ENCODE assay signal across 13 cellular contexts in the genomic region with DNA sequence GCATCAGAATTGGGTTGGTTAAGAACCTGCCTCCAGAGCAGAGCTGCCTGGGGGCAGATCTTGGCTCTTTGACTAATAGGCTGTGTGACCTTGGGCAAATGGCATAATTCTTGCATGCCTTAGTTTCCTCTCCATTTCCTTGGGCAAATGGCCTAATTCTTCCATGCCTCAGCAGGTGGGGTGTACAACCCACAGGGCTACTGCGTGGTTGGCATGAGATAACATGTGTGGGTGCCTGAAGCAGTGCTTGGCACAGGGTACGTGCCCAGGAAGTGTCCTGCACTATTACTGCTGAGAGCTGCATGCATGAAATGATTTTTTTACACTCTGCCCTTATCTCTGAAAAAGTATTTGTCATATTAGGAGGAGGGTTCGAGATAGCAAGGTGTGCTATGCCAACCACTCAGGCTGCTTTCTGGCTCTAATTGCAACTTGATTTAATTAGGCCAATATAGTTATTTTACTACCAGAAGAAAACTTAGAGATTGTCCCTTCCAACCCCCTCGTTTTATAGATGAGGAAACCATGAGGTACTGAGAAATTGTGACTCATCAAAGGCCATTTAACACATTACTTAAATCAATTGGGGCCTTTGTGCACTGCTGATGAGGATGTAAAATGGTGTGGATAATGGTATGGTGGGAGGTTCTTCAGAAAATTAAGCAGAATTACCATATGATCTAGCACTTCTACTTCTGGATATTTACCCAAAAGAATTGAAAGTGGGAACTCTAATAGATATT.
DNase-seq lines count a peak whose midpoint lies in the region; ATAC-seq and TF ChIP-seq lines count a peak whose summit lies in the region.
"Had no signal": no experiment of that assay in that cellular context is flagged by ENCODE, and none has a peak within 500 bp of the region (broad histone marks: within the 10 kb centered on the region; RNA-seq: fewer than 3 reads in every experiment).

No MANE protein-coding gene starts in this region.

- POLR2A ChIA-PET in CD4-positive, alpha-beta T cell (lab: Charles Lee): no interaction called here

- no peak overlapping the region for H3K4me3 ChIP-seq in mucosa of descending colon
- no peak overlapping the region for H3K4me3 ChIP-seq in MG63
- H3K4me3 ChIP-seq: BLaER1 treated with 17β-estradiol and CSF1 and Interleukin-3, amounts not matched to agents 10 nM and 100 nM; hepatocyte; psoas muscle had no signal

- H3K27me3 Mint-ChIP-seq in CD4-positive, alpha-beta T cell: no peaks in the 10 kb centered on the region
- H3K27me3 Mint-ChIP-seq in activated naive CD8-positive, alpha-beta T cell treated with anti-CD3 and anti-CD28 coated beads for 36 hours: no peaks in the 10 kb centered on the region

- H3K27me3 ChIP-seq in CD4-positive, alpha-beta T cell (ENCODE audit: control insufficient read depth, insufficient read depth, low read length): no peaks in the 10 kb centered on the region
- no peaks in the 10 kb centered on the region for H3K27me3 ChIP-seq in MG63
- H3K27me3 ChIP-seq: BLaER1 treated with 17β-estradiol and CSF1 and Interleukin-3, amounts not matched to agents 10 nM and 100 nM; hepatocyte had no signal

- H3K27ac ChIP-seq in CD4-positive, alpha-beta T cell (ENCODE audit: low read depth, low read length): no peak overlapping the region
- H3K27ac ChIP-seq: BLaER1 treated with 17β-estradiol and CSF1 and Interleukin-3, amounts not matched to agents 10 nM and 100 nM; hepatocyte; psoas muscle had no signal

- no peaks in the 10 kb centered on the region for H3K9me3 ChIP-seq in CD4-positive, alpha-beta T cell (ENCODE audit: control insufficient read depth, low read length)
- no peaks in the 10 kb centered on the region for H3K9me3 ChIP-seq in mucosa of descending colon
- no peaks in the 10 kb centered on the region for H3K9me3 ChIP-seq in MG63
- H3K9me3 ChIP-seq: psoas muscle had no signal

- H3K4me3 Mint-ChIP-seq in CD4-positive, alpha-beta T cell: no peak overlapping the region
- H3K4me3 Mint-ChIP-seq in activated naive CD8-positive, alpha-beta T cell treated with anti-CD3 and anti-CD28 coated beads for 36 hours: no peak overlapping the region

- ATAC-seq in CD4-positive, alpha-beta T cell (ENCODE audit: poor library complexity): no peak
- peak; percentile 59 for ATAC-seq in mucosa of descending colon
- ATAC-seq: psoas muscle had no signal

- peaks cover 97% of the 10 kb centered on the region for H3K36me3 Mint-ChIP-seq in CD4-positive, alpha-beta T cell (ENCODE audit: low read depth)
- H3K36me3 Mint-ChIP-seq in activated naive CD8-positive, alpha-beta T cell treated with anti-CD3 and anti-CD28 coated beads for 36 hours: peaks cover 84% of the 10 kb centered on the region

- TF ChIP-seq CTCF in CD4-positive, alpha-beta T cell (IDR thresholded peaks at IDR 0.05): no peak
- no peak for TF ChIP-seq CTCF in mucosa of descending colon (IDR thresholded peaks at IDR 0.05)

- intact Hi-C loops in CD4-positive, alpha-beta T cell (cut with DNase I, micrococcal nuclease): no loop called here
- intact Hi-C loops in mucosa of descending colon (cut with DNase I, micrococcal nuclease): no loop called here

- no peaks in the 10 kb centered on the region for H3K9me3 Mint-ChIP-seq in CD4-positive, alpha-beta T cell
- H3K9me3 Mint-ChIP-seq in activated naive CD8-positive, alpha-beta T cell treated with anti-CD3 and anti-CD28 coated beads for 36 hours: peaks cover 6% of the 10 kb centered on the region

- H3K4me1 Mint-ChIP-seq in CD4-positive, alpha-beta T cell (ENCODE audit: low read depth): peaks cover 53% of the 10 kb centered on the region
- peaks cover 92% of the 10 kb centered on the region for H3K4me1 Mint-ChIP-seq in activated naive CD8-positive, alpha-beta T cell treated with anti-CD3 and anti-CD28 coated beads for 36 hours

- H3K4me1 ChIP-seq in mucosa of descending colon (ENCODE audit: low read depth): peaks cover 46% of the 10 kb centered on the region

- DNase-seq in CD4-positive, alpha-beta T cell: no peak
- DNase-seq in HT1080 (ENCODE audit: low read depth): peak; percentile 25
- no peak for DNase-seq in activated naive CD8-positive, alpha-beta T cell treated with anti-CD3 and anti-CD28 coated beads for 36 hours
- no peak for DNase-seq in mucosa of descending colon
- DNase-seq in NCI-H146 treated with DMSO at 0.1 percent for 48 hours (lab: John Stamatoyannopoulos, UW; ENCODE audit: unreplicated experiment): no peak
- no peak for DNase-seq in MG63
- DNase-seq in NK-92 (lab: John Stamatoyannopoulos, UW; ENCODE audit: unreplicated experiment): no peak
- DNase-seq in stimulated activated CD4-positive, alpha-beta T cell treated with anti-CD3 and anti-CD28 coated beads, Interleukin-4, amount 100 ng/mL, for 1 hour: no peak
- DNase-seq: activated CD4-positive, alpha-beta T cell treated with anti-CD3 and anti-CD28 coated beads, Interleukin-2, amount 50 U/mL, for 4 hours; psoas muscle; stimulated activated CD4-positive, alpha-beta T cell treated with anti-CD3 and anti-CD28 coated beads, Interleukin-4, amount 100 ng/mL, for 24 hours had no signal

- peak overlapping the region; percentile 75 for H3K27ac Mint-ChIP-seq in CD4-positive, alpha-beta T cell
- peak overlapping the region; percentile 88 for H3K27ac Mint-ChIP-seq in activated naive CD8-positive, alpha-beta T cell treated with anti-CD3 and anti-CD28 coated beads for 36 hours

- CTCF ChIA-PET in CD4-positive, alpha-beta T cell (lab: Charles Lee): no interaction called here

- H3K36me3 ChIP-seq in mucosa of descending colon (ENCODE audit: low read depth) (no peaks in the 10 kb centered on the region), MG63 (no peaks in the 10 kb centered on the region)
